ENCODE assay signal across 19 cellular contexts in genomic region chr1:6985528-6986276, GRCh38.
"Had no signal": no experiment of that assay in that cellular context is flagged by ENCODE, and none has a peak within 500 bp of the region (broad histone marks: within the 10 kb centered on the region; RNA-seq: fewer than 3 reads in every experiment).

No MANE protein-coding gene starts in this region.

- H3K27ac ChIP-seq: coronary artery, lower lobe of right lung, parathyroid adenoma, prostate gland, sigmoid colon, testis, tibial artery had no signal

- H3K4me1 ChIP-seq: lower lobe of right lung, parathyroid adenoma, prostate gland, sigmoid colon, testis, tibial artery had no signal

- ATAC-seq: effector memory CD8-positive, alpha-beta T cell; left colon; left ventricle myocardium superior; lower lobe of right lung; natural killer cell; stimulated activated naive CD8-positive, alpha-beta T cell treated with anti-CD3 and anti-CD28 coated beads, Interleukin-15, Interleukin-2, amounts not matched to agents 100 U/mL and 50 U/mL, for 24 hours had no signal

- H3K9me3 ChIP-seq: lower lobe of right lung, prostate gland, sigmoid colon, testis, tibial artery had no signal

- H3K9ac ChIP-seq: parathyroid adenoma had no signal

- H3K4me3 ChIP-seq: coronary artery, lower lobe of right lung, prostate gland, sigmoid colon, testis, tibial artery had no signal

- H3K36me3 ChIP-seq: lower lobe of right lung, prostate gland, sigmoid colon, tibial artery had no signal

- H3K27me3 ChIP-seq: testis had no signal

- DNase-seq: dermis blood vessel endothelial cell; effector memory CD8-positive, alpha-beta T cell; foreskin fibroblast; immature natural killer cell; islet precursor cell; kidney glomerular epithelial cell; left colon; left ventricle myocardium superior; lower lobe of right lung; natural killer cell; right cardiac atrium; sigmoid colon; stimulated activated CD4-positive, alpha-beta T cell treated with anti-CD3 and anti-CD28 coated beads, Interleukin-4, amount 100 ng/mL, for 4 hours; stimulated activated naive CD8-positive, alpha-beta T cell treated with anti-CD3 and anti-CD28 coated beads, Interleukin-15, Interleukin-2, amounts not matched to agents 100 U/mL and 50 U/mL, for 24 hours; testis; tibial artery had no signal

- H2AFZ ChIP-seq: parathyroid adenoma had no signal

- H3K79me2 ChIP-seq: parathyroid adenoma had no signal
